In genomic region chr19:45766293-45766918, GRCh38 we compare ENCODE assay signal across 12 cellular contexts. TPM values are rescaled to one million over a fixed set of nuclear protein-coding genes. Genes with fewer than 3 reads are reported as not detected.
A peak's percentile ranks its signal among the peaks of the same experiment; 100 is the strongest.
DNase-seq lines count a peak whose midpoint lies in the region; ATAC-seq, FAIRE-seq and TF ChIP-seq lines count a peak whose summit lies in the region.
"Had no signal": no experiment of that assay in that cellular context is flagged by ENCODE, and none has a peak within 500 bp of the region (broad histone marks: within the 10 kb centered on the region; RNA-seq: fewer than 3 reads in every experiment).

No MANE protein-coding gene starts in this region.

- H3K4me1 Mint-ChIP-seq in H9: peaks cover 13 to 39% of the 10 kb centered on the region in 2 experiments

- no peak overlapping the region for H3K9ac ChIP-seq in H9 (ENCODE audit: extremely low read depth, insufficient read length, low read length)
- H3K9ac ChIP-seq in mammary epithelial cell (ENCODE audit: insufficient read depth, low read length): no peak overlapping the region
- H3K9ac ChIP-seq in kidney (ENCODE audit: low read length in 2 of 2): peak overlapping the region in 1 of 2 donors; percentile 86

- H3K4me2 ChIP-seq in H9 (ENCODE audit: insufficient read depth, insufficient read length, low read length): no peak overlapping the region
- peak overlapping the region; percentile 97 for H3K4me2 ChIP-seq in mammary epithelial cell (ENCODE audit: insufficient read depth, low read depth, low read length)

- no peak for ATAC-seq in HG03280 (IDR thresholded peaks at IDR 0.05; ENCODE audit: unreplicated experiment)
- no peak for ATAC-seq in HG03039 (IDR thresholded peaks at IDR 0.05; ENCODE audit: unreplicated experiment)

- no peak overlapping the region for H3K23ac ChIP-seq in H9 (ENCODE audit: insufficient read length, low read depth, low read length)

- H2BK20ac ChIP-seq in H9 (ENCODE audit: low read depth, low read length, poor library complexity, severe bottlenecking): no peak overlapping the region

- intact Hi-C loops in mammary epithelial cell (cut with micrococcal nuclease) (no loop called here), kidney (cut with DNase I) (no loop called here), spleen (cut with DNase I; ENCODE audit: low total_unique reads) (no loop called here)

- H3K56ac ChIP-seq in H9 (ENCODE audit: insufficient read length, low read depth, low read length): no peak overlapping the region

- TF ChIP-seq CTCF in H9 (conservative IDR thresholded peaks at IDR 0.05): no peak
- TF ChIP-seq CTCF in mammary epithelial cell (conservative IDR thresholded peaks at IDR 0.05 in 1 of 2, IDR thresholded peaks at IDR 0.05 in 1 of 2; ENCODE audit: extremely low read depth in 1 of 2, insufficient read depth in 1 of 2, low read depth in 1 of 2, low read length in 2 of 2): no peak
- no peak for TF ChIP-seq CTCF in kidney (IDR thresholded peaks at IDR 0.05; ENCODE audit: borderline replicate concordance, extremely low read depth, insufficient read depth)
- TF ChIP-seq CTCF in spleen (IDR thresholded peaks at IDR 0.05 in 8 of 11, conservative IDR thresholded peaks at IDR 0.05 in 3 of 11): no peak

- no peak overlapping the region for H2BK12ac ChIP-seq in H9 (ENCODE audit: insufficient read length, low read depth, low read length)

- FAIRE-seq in kidney (lab: Jason Lieb, UNC): no peak

- WGBS in H9 (ENCODE audit: extremely low coverage, insufficient read length, low lambda C conversion rate): no CpG with 5 or more reads among the region's 19 CpGs
- 35% methylated on average over 3 of the region's 19 CpGs for WGBS in mammary epithelial cell (ENCODE audit: low coverage, missing lambda C conversion rate)
- WGBS in spleen, 5 donors: 67 to 94% (median 85%) methylated on average over 7 to 19 of the region's 19 CpGs

- no peak overlapping the region for H4K5ac ChIP-seq in H9 (ENCODE audit: insufficient read length, low read depth, low read length)

- H3K27me3 ChIP-seq in H9 (ENCODE audit: insufficient read depth, low read length) (no peaks in the 10 kb centered on the region), mammary epithelial cell (ENCODE audit: insufficient read depth, low read length) (no peaks in the 10 kb centered on the region), spleen (replicated peaks in 1 of 7) (peaks cover 0 to 87% (median 11%) of the 10 kb centered on the region in 7 donors)

- H2AFZ ChIP-seq in H9 (ENCODE audit: low read length): no peak overlapping the region
- peak overlapping the region; percentile 84 for H2AFZ ChIP-seq in mammary epithelial cell (ENCODE audit: low read depth, low read length)

- H4K8ac ChIP-seq in H9 (replicated peaks; ENCODE audit: insufficient read length, low read depth, low read length): no peak overlapping the region

- dilution Hi-C loops in mammary epithelial cell (cut with HindIII; ENCODE audit: low sequenced_read_pairs): no loop called here

- in situ Hi-C loops in mammary epithelial cell (cut with MboI; ENCODE audit: low sequenced_read_pairs in 2 of 2): no loop called here

- H3K79me2 ChIP-seq in H9 (ENCODE audit: insufficient read depth, low read length) (no peaks in the 10 kb centered on the region), mammary epithelial cell (ENCODE audit: insufficient read depth, low read length) (no peaks in the 10 kb centered on the region)

- H3K9me3 ChIP-seq in H9 (ENCODE audit: control insufficient read depth, low read depth, low read length) (no peaks in the 10 kb centered on the region), mammary epithelial cell (replicated peaks; ENCODE audit: insufficient read depth, low read length) (no peaks in the 10 kb centered on the region), kidney (ENCODE audit: control insufficient read depth in 1 of 2, low read length in 2 of 2) (no peaks in the 10 kb centered on the region), spleen (no peaks in the 10 kb centered on the region)

- no peaks in the 10 kb centered on the region for H3K79me1 ChIP-seq in H9 (ENCODE audit: insufficient read depth, low read depth, low read length, poor library complexity, severe bottlenecking)

- no peak overlapping the region for H3K14ac ChIP-seq in H9 (ENCODE audit: insufficient read depth, low read length)

- no peak overlapping the region for H2AK5ac ChIP-seq in H9 (ENCODE audit: insufficient read length, low read length)

- peak overlapping the region; percentile 91 to 94; a peak in 3 of 5 replicates for H3K4me3 Mint-ChIP-seq in H9
- H3K4me3 Mint-ChIP-seq: activated naive CD4-positive, alpha-beta T cell treated with anti-CD3 and anti-CD28 coated beads for 36 hours had no signal

- no peak overlapping the region for H2BK5ac ChIP-seq in H9 (ENCODE audit: insufficient read length, low read length)

- H3K27me3 Mint-ChIP-seq in H9 (ENCODE audit: low read depth): peaks cover 9% of the 10 kb centered on the region

- no peak for TF ChIP-seq POLR2A in spleen (IDR thresholded peaks at IDR 0.05)

- no peak overlapping the region for H4K91ac ChIP-seq in H9 (ENCODE audit: insufficient read length, low read depth, low read length)

- no peak overlapping the region for H2BK120ac ChIP-seq in H9 (ENCODE audit: low read depth, low read length, poor library complexity, severe bottlenecking)

- BruUV-seq in mammary epithelial cell (replicated peaks; lab: Mats Ljungman, UMichigan): no TSS peak

- no peak overlapping the region for H3K4ac ChIP-seq in H9 (ENCODE audit: low read depth, low read length)

- H4K20me1 ChIP-seq in H9 (ENCODE audit: control insufficient read depth, insufficient read depth, insufficient read length) (no peaks in the 10 kb centered on the region), mammary epithelial cell (ENCODE audit: insufficient read depth, low read length) (no peaks in the 10 kb centered on the region)

- no peak overlapping the region for H3K18ac ChIP-seq in H9 (ENCODE audit: insufficient read length, low read depth, low read length)

- CTCF ChIA-PET in mammary epithelial cell (lab: Charles Lee; ENCODE audit: low non-redundant PET): no interaction called here

- H3K27ac Mint-ChIP-seq in H9: no peak overlapping the region
- H3K27ac Mint-ChIP-seq: activated naive CD4-positive, alpha-beta T cell treated with anti-CD3 and anti-CD28 coated beads for 36 hours; stimulated activated naive CD8-positive, alpha-beta T cell treated with anti-CD3 and anti-CD28 coated beads, Interleukin-15, Interleukin-2, amounts not matched to agents 100 ng/mL and 50 ng/mL, for 24 hours had no signal

- peaks cover 20% of the 10 kb centered on the region for H3K23me2 ChIP-seq in H9 (ENCODE audit: insufficient read length, low read depth, low read length, poor library complexity, severe bottlenecking)

- H3K4me1 ChIP-seq in H9 (ENCODE audit: insufficient read depth, low read length) (peaks cover 3% of the 10 kb centered on the region; the same call in 1 of the 2 replicates), mammary epithelial cell (ENCODE audit: insufficient read depth, low read length) (peaks cover 33% of the 10 kb centered on the region), kidney (ENCODE audit: control insufficient read depth in 1 of 2, insufficient read depth in 1 of 2, low read depth in 1 of 2, low read length in 2 of 2) (peaks cover 0 to 18% of the 10 kb centered on the region in 2 donors), spleen (peaks cover 3 to 74% (median 46%) of the 10 kb centered on the region in 6 donors)

- DNase-seq in H9: peak; percentile 27
- DNase-seq in mammary epithelial cell: no peak
- DNase-seq in kidney: no peak
- DNase-seq in spleen: no peak
- DNase-seq in epidermal melanocyte (ENCODE audit: insufficient read length, low spot score): no peak
- DNase-seq in stimulated activated CD4-positive, alpha-beta T cell treated with anti-CD3 and anti-CD28 coated beads, Interleukin-4, amount 100 ng/mL, for 4 hours: no peak
- DNase-seq: activated naive CD4-positive, alpha-beta T cell treated with anti-CD3 and anti-CD28 coated beads for 36 hours; Karpas-422; NCI-H82 had no signal

- H3K27ac ChIP-seq in H9 (ENCODE audit: insufficient read length, low read depth, low read length): no peak overlapping the region
- peak overlapping the region; percentile 36 for H3K27ac ChIP-seq in mammary epithelial cell (ENCODE audit: insufficient read depth, low read depth, low read length)
- H3K27ac ChIP-seq in kidney (ENCODE audit: low read depth in 2 of 2, low read length in 2 of 2): peak overlapping the region; percentile 97 to 99
- peak overlapping the region in 7 of 8 donors; percentile 87 to 90 (median 88) for H3K27ac ChIP-seq in spleen

- H3T11ph ChIP-seq in H9 (ENCODE audit: low read length): no peak overlapping the region

- H2BK15ac ChIP-seq in H9 (ENCODE audit: low read depth, low read length): no peak overlapping the region

- peaks cover 0 to 5% (median 0%) of the 10 kb centered on the region in 3 experiments; a peak in 2 of 7 replicates for H3K36me3 Mint-ChIP-seq in H9 (ENCODE audit: insufficient read depth in 1 of 3, low read depth in 3 of 3)

- H3K36me3 ChIP-seq in mammary epithelial cell (ENCODE audit: insufficient read depth, low read length) (no peaks in the 10 kb centered on the region), kidney (ENCODE audit: control insufficient read depth in 1 of 2, insufficient read depth in 2 of 2, low read length in 2 of 2) (no peaks in the 10 kb centered on the region), spleen (no peaks in the 10 kb centered on the region)

- H3K9me3 Mint-ChIP-seq in H9: no peaks in the 10 kb centered on the region; a peak in 1 of 5 replicates
- H3K9me3 Mint-ChIP-seq: activated naive CD4-positive, alpha-beta T cell treated with anti-CD3 and anti-CD28 coated beads for 36 hours; stimulated activated naive CD8-positive, alpha-beta T cell treated with anti-CD3 and anti-CD28 coated beads, Interleukin-15, Interleukin-2, amounts not matched to agents 100 ng/mL and 50 ng/mL, for 24 hours had no signal

- H3K4me3 ChIP-seq in mammary epithelial cell (replicated peaks in 1 of 3; ENCODE audit: insufficient read depth in 1 of 3, low read depth in 2 of 3, low read length in 3 of 3) (peak overlapping the region; percentile 62 to 83 (median 73)), kidney (ENCODE audit: low read length in 2 of 2) (peak overlapping the region in 1 of 2 donors; percentile 77), spleen (peak overlapping the region in 5 of 8 donors; percentile 69 to 86 (median 80))

RNA-seq across cellular contexts. Expression of gene SIX5, which starts 2.6 kb away (rescaled TPM):
- 41.6 and 41.7 TPM in 2 replicates for total RNA-seq in H9 (2021)
- 1 to 10 TPM; 4.2 to 9.6 TPM for total RNA-seq in mammary epithelial cell
- 4.7 TPM for polyA plus RNA-seq in mammary epithelial cell
- 7.1 TPM for polyA minus RNA-seq in mammary epithelial cell
- 19.4 TPM for total RNA-seq in kidney
- 15.2 TPM for polyA plus RNA-seq in kidney (ENCODE audit: insufficient read depth, low read depth, low replicate concordance)
- 10 to 100 TPM in 2 of 7 donors, 1 to 10 TPM in 5; 6.5 to 13.2 (median 8.5) TPM for total RNA-seq in spleen
- polyA plus RNA-seq in spleen: 1 to 10 TPM; 4.4 to 8.9 (median 5.2) TPM

RNA-seq across cellular contexts. Expression of gene DMPK, which starts 15.9 kb away (rescaled TPM):
- total RNA-seq in H9 (2021): 63.9 and 67.4 TPM in 2 replicates
- 10 to 100 TPM; 10.0 to 43.2 TPM for total RNA-seq in mammary epithelial cell
- 9.8 TPM for polyA plus RNA-seq in mammary epithelial cell
- polyA minus RNA-seq in mammary epithelial cell: 7.1 TPM
- 63.0 TPM for total RNA-seq in kidney
- 31.3 TPM for polyA plus RNA-seq in kidney (ENCODE audit: insufficient read depth, low read depth, low replicate concordance)
- 10 to 100 TPM; 22.2 to 54.6 (median 32.7) TPM for total RNA-seq in spleen
- polyA plus RNA-seq in spleen: 100 to 1,000 TPM in 1 of 3 donors, 10 to 100 TPM in 2; 17.9 to 147 (median 38.1) TPM

RNA-seq across cellular contexts. Expression of gene DMWD, which starts 26.2 kb away (rescaled TPM):
- total RNA-seq in H9 (2021) (70.7 and 75.1 TPM in 2 replicates), mammary epithelial cell (10 to 100 TPM; 40.0 to 56.7 TPM), kidney (60.9 TPM), spleen (10 to 100 TPM; 35.1 to 57.0 (median 48.4) TPM)
- polyA plus RNA-seq in mammary epithelial cell (17.0 TPM), kidney (ENCODE audit: insufficient read depth, low read depth, low replicate concordance) (22.2 TPM), spleen (10 to 100 TPM in 1 of 3 donors, 1 to 10 TPM in 2; 6.4 to 36.1 (median 6.7) TPM)
- polyA minus RNA-seq in mammary epithelial cell: 8.7 TPM

RNA-seq across cellular contexts. Expression of gene MEIOSIN, which starts 33.2 kb away (rescaled TPM):
- 0.07 TPM in 1 of 2 replicates, not detected in the other for total RNA-seq in H9 (2021)
- total RNA-seq in mammary epithelial cell: not detected
- 0.01 TPM for polyA plus RNA-seq in mammary epithelial cell
- not detected for polyA minus RNA-seq in mammary epithelial cell
- not detected for total RNA-seq in kidney
- not detected for polyA plus RNA-seq in kidney (ENCODE audit: insufficient read depth, low read depth, low replicate concordance)
- not detected for total RNA-seq in spleen
- under 1 TPM in 1 of 3 donors, not detected in 2; 0.02 TPM for polyA plus RNA-seq in spleen
- total RNA-seq: activated naive CD4-positive, alpha-beta T cell treated with anti-CD3 and anti-CD28 coated beads for 36 hours had no signal

RNA-seq across cellular contexts. Expression of gene FBXO46, which starts 35.7 kb away (rescaled TPM):
- total RNA-seq in H9 (2021) (43.6 and 43.9 TPM in 2 replicates), mammary epithelial cell (10 to 100 TPM in 1 of 2 donors, 1 to 10 TPM in 1; 9.5 to 19.5 TPM), kidney (16.6 TPM), spleen (10 to 100 TPM; 12.8 to 28.1 (median 23.6) TPM)
- polyA plus RNA-seq in mammary epithelial cell (3.6 TPM), kidney (ENCODE audit: insufficient read depth, low read depth, low replicate concordance) (6.5 TPM), spleen (10 to 100 TPM in 2 of 3 donors, 1 to 10 TPM in 1; 8.8 to 14.4 (median 10.4) TPM)
- 3.5 TPM for polyA minus RNA-seq in mammary epithelial cell
